ENCODE assay signal across 8 cellular contexts in the genomic region with DNA sequence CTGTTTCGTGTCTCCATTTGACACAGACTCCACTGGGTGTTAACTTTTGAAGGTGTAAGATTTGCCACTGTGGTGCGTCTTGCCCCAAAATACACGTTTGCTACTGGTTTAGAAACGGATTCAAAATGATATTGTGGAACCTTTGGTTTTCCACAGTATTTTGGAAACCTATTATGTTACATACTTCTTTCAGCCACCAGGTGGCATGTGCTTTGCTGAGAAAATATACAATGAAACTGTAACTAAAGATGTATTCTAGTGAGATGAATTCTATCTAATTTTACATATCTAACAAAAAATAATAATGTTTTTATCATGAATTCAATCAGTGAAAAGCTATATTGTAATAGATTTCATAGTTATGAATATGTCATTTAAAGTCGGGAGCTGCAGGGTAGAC. TPM values are rescaled to one million over a fixed set of nuclear protein-coding genes. Genes with fewer than 3 reads are reported as not detected.
DNase-seq lines count a peak whose midpoint lies in the region; ATAC-seq and TF ChIP-seq lines count a peak whose summit lies in the region.

No MANE protein-coding gene starts in this region.

- DNase-seq in AG20443 (ENCODE audit: low spot score) = peak; percentile 6
- no peak for DNase-seq in RWPE2 (ENCODE audit: low spot score)
- DNase-seq in inferior parietal cortex (ENCODE audit: extremely low spot score) = peak; percentile 20
- no peak for DNase-seq in prostate gland (ENCODE audit: low spot score)
- no peak for DNase-seq in D341Med (ENCODE audit: low spot score)

- ATAC-seq in GM19351 (IDR thresholded peaks at IDR 0.05; ENCODE audit: unreplicated experiment) = peak; percentile 80
- no peak for ATAC-seq in RWPE2 (ENCODE audit: low read depth)
- no peak for ATAC-seq in GM21528 (IDR thresholded peaks at IDR 0.05; ENCODE audit: low FRiP score, unreplicated experiment)
- ATAC-seq in HG03196 (IDR thresholded peaks at IDR 0.05; ENCODE audit: unreplicated experiment) = no peak

- H3K4me1 ChIP-seq in RWPE2 (ENCODE audit: insufficient read depth, poor library complexity, severe bottlenecking) (no peaks in the 10 kb centered on the region), prostate gland (replicated peaks) (no peaks in the 10 kb centered on the region)

- no peak overlapping the region for H3K4me3 ChIP-seq in RWPE2 (ENCODE audit: severe bottlenecking)
- H3K4me3 ChIP-seq in prostate gland = no peak overlapping the region

- WGBS in prostate gland = 43% methylated on average over 5 of the region's 5 CpGs

- intact Hi-C loops in prostate gland (cut with DNase I) = loop anchor here (10.0 kb wide), 1 partner anchor 1530 kb away; no protein-coding TSS in a partner anchor

- H3K36me3 ChIP-seq in RWPE2 (ENCODE audit: low read depth) (no peaks in the 10 kb centered on the region), prostate gland (no peaks in the 10 kb centered on the region)

- peak; percentile 55 for TF ChIP-seq CTCF in RWPE2 (IDR thresholded peaks at IDR 0.05; ENCODE audit: poor library complexity, severe bottlenecking)
- TF ChIP-seq CTCF in prostate gland (IDR thresholded peaks at IDR 0.05) = peak in 2 of 4 experiments; percentile 20 to 30

- no peaks in the 10 kb centered on the region for H3K9me3 ChIP-seq in RWPE2 (ENCODE audit: severe bottlenecking)
- no peaks in the 10 kb centered on the region for H3K9me3 ChIP-seq in prostate gland

- no peak for TF ChIP-seq POLR2A in prostate gland (IDR thresholded peaks at IDR 0.05)

- H3K27ac ChIP-seq in RWPE2 (ENCODE audit: poor library complexity, severe bottlenecking) (no peak overlapping the region), prostate gland (no peak overlapping the region)

- no peaks in the 10 kb centered on the region for H3K27me3 ChIP-seq in RWPE2 (ENCODE audit: insufficient read depth, poor library complexity, severe bottlenecking)
- no peaks in the 10 kb centered on the region for H3K27me3 ChIP-seq in prostate gland (replicated peaks; ENCODE audit: insufficient read depth)

RNA-seq across cellular contexts. Expression of gene SLITRK4, which starts 28.4 kb away (rescaled TPM):
- total RNA-seq in prostate gland = 1 to 10 TPM; 1.3 to 4.6 TPM

RNA-seq across cellular contexts. Expression of gene SPANXN2, which starts 56.2 kb away (rescaled TPM):
- total RNA-seq in prostate gland = under 1 TPM in 1 of 2 donors, not detected in 1; 0.40 TPM

Comparison
In these comparisons a context has a peak if more than half of its experiments do, and no peak if none do; other contexts are left out.
1. DNase-seq: peak in AG20443 (single experiment) and inferior parietal cortex (single experiment); none in RWPE2 (single experiment), prostate gland (single experiment) and D341Med (single experiment).